8 cellular contexts compared by ENCODE assay signal in genomic region chrX:120250522-120251271, GRCh38. TPM values are rescaled to one million over a fixed set of nuclear protein-coding genes. Genes with fewer than 3 reads are reported as not detected.
DNase-seq lines count a peak whose midpoint lies in the region; ATAC-seq and TF ChIP-seq lines count a peak whose summit lies in the region.

A gene with protein sequence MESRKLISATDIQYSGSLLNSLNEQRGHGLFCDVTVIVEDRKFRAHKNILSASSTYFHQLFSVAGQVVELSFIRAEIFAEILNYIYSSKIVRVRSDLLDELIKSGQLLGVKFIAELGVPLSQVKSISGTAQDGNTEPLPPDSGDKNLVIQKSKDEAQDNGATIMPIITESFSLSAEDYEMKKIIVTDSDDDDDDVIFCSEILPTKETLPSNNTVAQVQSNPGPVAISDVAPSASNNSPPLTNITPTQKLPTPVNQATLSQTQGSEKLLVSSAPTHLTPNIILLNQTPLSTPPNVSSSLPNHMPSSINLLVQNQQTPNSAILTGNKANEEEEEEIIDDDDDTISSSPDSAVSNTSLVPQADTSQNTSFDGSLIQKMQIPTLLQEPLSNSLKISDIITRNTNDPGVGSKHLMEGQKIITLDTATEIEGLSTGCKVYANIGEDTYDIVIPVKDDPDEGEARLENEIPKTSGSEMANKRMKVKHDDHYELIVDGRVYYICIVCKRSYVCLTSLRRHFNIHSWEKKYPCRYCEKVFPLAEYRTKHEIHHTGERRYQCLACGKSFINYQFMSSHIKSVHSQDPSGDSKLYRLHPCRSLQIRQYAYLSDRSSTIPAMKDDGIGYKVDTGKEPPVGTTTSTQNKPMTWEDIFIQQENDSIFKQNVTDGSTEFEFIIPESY (plus strand): TSS chrX:120250812. CDS start chrX:120253416, 2,604 bp downstream.

- H3K4me1 ChIP-seq in smooth muscle cell (ENCODE audit: low read depth): peaks cover 10% of the 10 kb centered on the region

- ATAC-seq in GM18907 (IDR thresholded peaks at IDR 0.05; ENCODE audit: unreplicated experiment) (peak; percentile 97), HG03159 (IDR thresholded peaks at IDR 0.05; ENCODE audit: unreplicated experiment) (peak; percentile 94)

- no peaks in the 10 kb centered on the region for H3F3A ChIP-seq in smooth muscle cell (ENCODE audit: low read depth)

- H3K4me3 ChIP-seq in WI38 (ENCODE audit: low read depth, low read length) (peak within 1 kb of the TSS; percentile 74), cardiac fibroblast (replicated peaks in 1 of 2; ENCODE audit: low read depth in 2 of 2, low read length in 2 of 2) (peak within 1 kb of the TSS; percentile 64 to 71), smooth muscle cell (peak within 1 kb of the TSS; percentile 74)

- no peaks in the 10 kb centered on the region for H3K9me3 ChIP-seq in smooth muscle cell (replicated peaks; ENCODE audit: low read depth)

- no peaks in the 10 kb centered on the region for H3K36me3 ChIP-seq in smooth muscle cell (ENCODE audit: low read depth)

- peaks cover 14% of the 10 kb centered on the region for H4K20me1 ChIP-seq in smooth muscle cell (ENCODE audit: low read depth)

- H3K27me3 ChIP-seq in smooth muscle cell (ENCODE audit: low read depth): no peaks in the 10 kb centered on the region

- H3K27ac ChIP-seq in smooth muscle cell (ENCODE audit: low read depth): peak within 1 kb of the TSS; percentile 45

- DNase-seq in AG08396 (ENCODE audit: low spot score) (peak; percentile 93), NCI-H2227 (lab: John Stamatoyannopoulos, UW; ENCODE audit: unreplicated experiment) (peak; percentile 99), cardiac fibroblast (ENCODE audit: low read depth in 2 of 2) (peak; percentile 95 to 96), iPS-NIHi11 (ENCODE audit: low spot score) (peak; percentile 86), smooth muscle cell (lab: John Stamatoyannopoulos, UW; ENCODE audit: unreplicated experiment) (peak; percentile 28)

- H3K4me2 ChIP-seq in smooth muscle cell: peak within 1 kb of the TSS; percentile 80

- peak within 1 kb of the TSS; percentile 78 for H3K9ac ChIP-seq in smooth muscle cell (ENCODE audit: low read depth)

- H3K79me2 ChIP-seq in smooth muscle cell (ENCODE audit: low read depth): no peaks in the 10 kb centered on the region

- H2AFZ ChIP-seq in smooth muscle cell (ENCODE audit: low read depth): peak within 1 kb of the TSS; percentile 67

- TF ChIP-seq CTCF in WI38 (IDR thresholded peaks at IDR 0.05; ENCODE audit: low read depth, low read length) (peak; percentile 42; the same call in 1 of the 2 replicates), cardiac fibroblast (IDR thresholded peaks at IDR 0.05; ENCODE audit: low read depth, low read length) (peak; percentile 49), smooth muscle cell (IDR thresholded peaks at IDR 0.05; ENCODE audit: borderline replicate concordance, insufficient read depth, poor library complexity, severe bottlenecking) (peak; percentile 40)

- WGBS in smooth muscle cell (ENCODE audit: low lambda C conversion rate): 44% methylated on average over 58 of the region's 75 CpGs

RNA-seq across cellular contexts. Expression of the gene that starts here (rescaled TPM):
- 16.9 and 19.1 TPM in 2 replicates for total RNA-seq in smooth muscle cell
- polyA plus RNA-seq in smooth muscle cell: 5.1 and 6.1 TPM in 2 replicates

Comparison
In these comparisons a context has a peak if more than half of its experiments do, and no peak if none do; other contexts are left out.
1. Peak in every context shown above with its lines: DNase-seq, ATAC-seq, H3K4me3 ChIP-seq and H3K27ac ChIP-seq.
2. DNase-seq: peak in every context shown above with its lines; median percentile 99 in NCI-H2227; 96 in cardiac fibroblast; 93 in AG08396; 86 in iPS-NIHi11; 28 in smooth muscle cell.